Comparison of ENCODE assay signal across 17 cellular contexts in the genomic region with DNA sequence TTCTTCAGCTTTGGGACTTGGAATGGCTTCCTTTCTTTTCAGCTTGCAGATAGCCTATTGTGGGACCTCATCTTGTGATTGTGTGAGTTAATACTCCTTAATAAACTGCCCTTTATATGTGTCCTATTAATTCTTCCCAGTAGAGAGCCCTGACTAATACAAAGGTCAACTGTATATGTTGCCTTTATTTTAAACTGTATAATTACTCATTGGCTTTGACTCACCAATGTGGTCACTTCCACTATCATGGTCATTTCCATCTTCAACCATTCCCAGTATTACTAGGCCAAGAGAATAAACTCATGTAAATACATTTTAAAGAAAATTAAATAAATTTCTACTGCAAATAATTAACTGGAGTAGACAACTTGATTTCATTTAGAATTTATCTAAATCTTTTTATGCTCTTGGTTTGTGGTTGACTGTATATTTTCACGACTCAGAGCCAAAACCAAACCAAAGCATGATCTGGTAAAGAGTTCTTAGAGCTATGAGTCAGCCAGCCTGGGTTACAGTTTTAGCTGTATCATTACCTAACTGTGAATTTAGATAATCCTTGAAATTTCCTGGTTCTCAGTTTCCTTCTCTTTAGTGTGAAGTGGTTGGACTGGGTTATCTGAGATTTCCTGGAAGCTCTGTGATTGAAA.
DNase-seq lines count a peak whose midpoint lies in the region; ATAC-seq and TF ChIP-seq lines count a peak whose summit lies in the region.
"Had no signal": no experiment of that assay in that cellular context is flagged by ENCODE, and none has a peak within 500 bp of the region (broad histone marks: within the 10 kb centered on the region; RNA-seq: fewer than 3 reads in every experiment).

No MANE protein-coding gene starts in this region.

- DNase-seq in ACHN (peak; percentile 58), HPDE6-E6E7 (ENCODE audit: extremely low spot score) (peak; percentile 31), amniotic stem cell (lab: John Stamatoyannopoulos, UW) (peak; percentile 55), glomerular visceral epithelial cell (ENCODE audit: extremely low spot score) (peak; percentile 69), mesendoderm (no peak), stomach (no peak)
- no peak for DNase-seq in activated CD8-positive, alpha-beta memory T cell treated with anti-CD3 and anti-CD28 coated beads, Interleukin-2, amount 50 U/mL, for 48 hours
- DNase-seq: activated B cell treated with CpG ODN at 0.5 μM for 24 hours; activated T-cell treated with anti-CD3 and anti-CD28 coated beads for 4 hours; gastrocnemius medialis; GF-D8; NCI-H524 treated with DMSO at 0.1 percent for 48 hours; stimulated activated CD4-positive, alpha-beta T cell treated with anti-CD3 and anti-CD28 coated beads, Interleukin-12 subunit alpha, Interleukin-12 subunit beta, amount 100 ng/mL, for 4 hours; uterus had no signal

- H3K4ac ChIP-seq in mesendoderm (ENCODE audit: low read depth, low read length) = no peak overlapping the region

- H3K4me1 ChIP-seq in mesendoderm (ENCODE audit: control insufficient read depth, low read depth, low read length) = no peaks in the 10 kb centered on the region
- H3K4me1 ChIP-seq in stomach = no peaks in the 10 kb centered on the region
- H3K4me1 ChIP-seq: SJSA1, uterus had no signal

- H3K27me3 ChIP-seq in mesendoderm (ENCODE audit: insufficient read depth, low read length, poor library complexity) (no peaks in the 10 kb centered on the region), stomach (no peaks in the 10 kb centered on the region)
- H3K27me3 ChIP-seq: cardiac muscle cell, gastrocnemius medialis, SJSA1, uterus had no signal

- no peak overlapping the region for H2BK120ac ChIP-seq in mesendoderm (ENCODE audit: low read depth, low read length)

- H3K27ac ChIP-seq in mesendoderm (ENCODE audit: low read depth, low read length) (no peak overlapping the region), stomach (no peak overlapping the region)
- H3K27ac ChIP-seq: cardiac muscle cell, gastrocnemius medialis, SJSA1, uterus had no signal

- no peak overlapping the region for H2AK5ac ChIP-seq in mesendoderm (ENCODE audit: low read length)

- no peak overlapping the region for H2BK15ac ChIP-seq in mesendoderm (replicated peaks; ENCODE audit: low read depth)

- H3K56ac ChIP-seq in mesendoderm (ENCODE audit: low read length) = no peak overlapping the region

- H3K4me3 ChIP-seq in mesendoderm (ENCODE audit: low read length) (no peak overlapping the region), stomach (no peak overlapping the region)
- H3K4me3 ChIP-seq: cardiac muscle cell, gastrocnemius medialis, SJSA1, uterus had no signal

- no peaks in the 10 kb centered on the region for H3K79me1 ChIP-seq in mesendoderm (ENCODE audit: low read length)

- no CpG with 5 or more reads among the region's 1 CpG for WGBS in mesendoderm (ENCODE audit: extremely low coverage, insufficient coverage, low lambda C conversion rate)
- 36 to 60% (median 44%) methylated on average over 1 of the region's 1 CpG for WGBS in stomach, 5 donors

- ATAC-seq in GM19397 (IDR thresholded peaks at IDR 0.05; ENCODE audit: unreplicated experiment) = no peak
- ATAC-seq: gastrocnemius medialis had no signal

- no peak overlapping the region for H2BK5ac ChIP-seq in mesendoderm (ENCODE audit: low read length)

- in situ Hi-C loops in ACHN (cut with HindIII; ENCODE audit: low pct_ligation_motif_present, low pct_unique_long_range_greater_than_20kb, low sequenced_read_pairs) = no loop called here

- no peak overlapping the region for H3K9ac ChIP-seq in mesendoderm (ENCODE audit: low read length)

- TF ChIP-seq EP300 in stomach (IDR thresholded peaks at IDR 0.05) = no peak

- intact Hi-C loops in stomach (cut with DNase I; ENCODE audit: low total_unique reads) = no loop called here

- no peaks in the 10 kb centered on the region for H3K79me2 ChIP-seq in mesendoderm (ENCODE audit: control insufficient read depth, insufficient read depth, low read length)

- H3K18ac ChIP-seq in mesendoderm (ENCODE audit: low read length) = no peak overlapping the region

- no peak for TF ChIP-seq CTCF in stomach (IDR thresholded peaks at IDR 0.05)

- no peak for TF ChIP-seq POLR2A in stomach (IDR thresholded peaks at IDR 0.05)

- no peak overlapping the region for H4K5ac ChIP-seq in mesendoderm (ENCODE audit: low read length)

- H3K4me2 ChIP-seq in mesendoderm (ENCODE audit: low read length) = no peak overlapping the region

- no peak overlapping the region for H3K23ac ChIP-seq in mesendoderm (ENCODE audit: low read length)

- H3K36me3 ChIP-seq in mesendoderm (ENCODE audit: control insufficient read depth, insufficient read depth, low read length) (no peaks in the 10 kb centered on the region), stomach (no peaks in the 10 kb centered on the region)
- H3K36me3 ChIP-seq: cardiac muscle cell, gastrocnemius medialis, SJSA1, uterus had no signal

- H4K8ac ChIP-seq in mesendoderm (ENCODE audit: low read depth, low read length) = no peak overlapping the region

- no peaks in the 10 kb centered on the region for H3K9me3 ChIP-seq in stomach
- H3K9me3 ChIP-seq: gastrocnemius medialis, SJSA1, uterus had no signal

Comparison
In these comparisons a context has a peak if more than half of its experiments do, and no peak if none do; other contexts are left out.
1. DNase-seq: peak in ACHN (single experiment), HPDE6-E6E7 (single experiment), amniotic stem cell (single experiment) and glomerular visceral epithelial cell (single experiment); none in mesendoderm (single experiment), stomach (single experiment) and activated CD8-positive, alpha-beta memory T cell treated with anti-CD3 and anti-CD28 coated beads, Interleukin-2, amount 50 U/mL, for 48 hours (single experiment).